ENCODE assay signal across 8 cellular contexts in the genomic region with DNA sequence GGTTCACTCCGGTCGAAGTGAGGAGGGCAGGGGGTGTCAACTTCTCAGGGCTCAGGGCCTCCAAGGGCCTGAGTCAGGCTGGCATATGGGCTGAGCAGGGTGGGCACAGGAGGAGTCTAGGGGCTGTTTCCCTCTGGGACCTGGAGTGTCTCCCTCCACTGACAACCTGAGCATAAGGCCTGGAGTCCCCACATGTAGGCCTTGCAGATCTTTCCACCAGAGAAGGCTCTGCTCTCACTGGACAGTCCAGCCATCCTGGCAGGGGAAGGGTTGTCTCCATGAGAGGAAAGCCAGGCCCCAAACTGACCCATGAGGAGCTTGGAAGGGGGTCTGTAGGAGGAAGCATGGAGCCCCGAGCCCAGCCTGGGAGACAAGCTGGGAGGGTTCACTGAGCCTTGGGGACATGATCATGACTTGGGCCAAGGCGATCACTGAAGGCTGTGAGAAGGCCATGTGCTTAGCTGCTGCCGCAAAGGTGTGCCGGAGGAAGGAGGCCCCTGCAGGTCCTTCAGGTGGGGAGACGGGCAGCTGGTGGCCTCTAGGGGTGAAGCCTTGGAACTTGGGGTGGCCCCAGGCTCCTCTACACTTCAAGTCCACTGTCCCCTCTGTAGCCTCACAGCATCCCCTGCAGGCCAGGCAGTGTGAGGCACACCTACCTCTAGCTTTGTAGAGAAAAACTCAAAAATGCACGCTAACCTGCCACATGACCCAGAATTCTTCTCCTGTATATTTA.
A peak's percentile ranks its signal among the peaks of the same experiment; 100 is the strongest.
DNase-seq lines count a peak whose midpoint lies in the region; ATAC-seq and TF ChIP-seq lines count a peak whose summit lies in the region.

No MANE protein-coding gene starts in this region.

- H3K4me1 Mint-ChIP-seq in activated naive CD8-positive, alpha-beta T cell treated with anti-CD3 and anti-CD28 coated beads, Interleukin-2, amount 50 U/mL, for 24 hours = peaks cover 29% of the 10 kb centered on the region

- no peak overlapping the region for H3K27ac Mint-ChIP-seq in activated naive CD8-positive, alpha-beta T cell treated with anti-CD3 and anti-CD28 coated beads, Interleukin-2, amount 50 U/mL, for 24 hours

- H3K27me3 Mint-ChIP-seq in activated naive CD8-positive, alpha-beta T cell treated with anti-CD3 and anti-CD28 coated beads, Interleukin-2, amount 50 U/mL, for 24 hours = peaks cover 5% of the 10 kb centered on the region

- peak; percentile 96 for TF ChIP-seq CTCF in GM12873 (IDR thresholded peaks at IDR 0.05; ENCODE audit: insufficient read depth, low read depth, low read length, missing control alignments)

- H3K36me3 Mint-ChIP-seq in activated naive CD8-positive, alpha-beta T cell treated with anti-CD3 and anti-CD28 coated beads, Interleukin-2, amount 50 U/mL, for 24 hours (ENCODE audit: low read depth) = no peaks in the 10 kb centered on the region

- H3K4me3 Mint-ChIP-seq in activated naive CD8-positive, alpha-beta T cell treated with anti-CD3 and anti-CD28 coated beads, Interleukin-2, amount 50 U/mL, for 24 hours = peak overlapping the region; percentile 76

- H3K9me3 Mint-ChIP-seq in activated naive CD8-positive, alpha-beta T cell treated with anti-CD3 and anti-CD28 coated beads, Interleukin-2, amount 50 U/mL, for 24 hours = no peaks in the 10 kb centered on the region

- DNase-seq in SKM-1 (lab: John Stamatoyannopoulos, UW; ENCODE audit: unreplicated experiment) = peak; percentile 36
- DNase-seq in activated naive CD8-positive, alpha-beta T cell treated with anti-CD3 and anti-CD28 coated beads, Interleukin-2, amount 50 U/mL, for 24 hours = peak; percentile 62
- DNase-seq in iris pigment epithelial cell (ENCODE audit: low read depth) = peak; percentile 65
- DNase-seq in stimulated activated CD8-positive, alpha-beta memory T cell treated with anti-CD3 and anti-CD28 coated beads, Interleukin-7, amount 100 ng/mL, for 1 hour (ENCODE audit: low read depth in 2 of 2) = peak; percentile 21 to 37
- no peak for DNase-seq in NCI-H524 treated with DMSO at 0.1 percent for 48 hours (lab: John Stamatoyannopoulos, UW)

- peak; percentile 61 for ATAC-seq in HG02981 (IDR thresholded peaks at IDR 0.05; ENCODE audit: unreplicated experiment)
- peak; percentile 94 for ATAC-seq in activated naive CD8-positive, alpha-beta T cell treated with anti-CD3 and anti-CD28 coated beads, Interleukin-2, amount 50 U/mL, for 24 hours
- ATAC-seq in HG03139 (IDR thresholded peaks at IDR 0.05; ENCODE audit: unreplicated experiment) = no peak
